11 cellular contexts compared by ENCODE assay signal in genomic region chr1:146019225-146020057, GRCh38. TPM values are rescaled to one million over a fixed set of nuclear protein-coding genes. Genes with fewer than 3 reads are reported as not detected.
DNase-seq lines count a peak whose midpoint lies in the region; ATAC-seq, FAIRE-seq and TF ChIP-seq lines count a peak whose summit lies in the region.
"Had no signal": no experiment of that assay in that cellular context is flagged by ENCODE, and none has a peak within 500 bp of the region (broad histone marks: within the 10 kb centered on the region; RNA-seq: fewer than 3 reads in every experiment).

No MANE protein-coding gene starts in this region.

- peaks cover 10% of the 10 kb centered on the region for H3K4me1 Mint-ChIP-seq in stimulated activated effector memory CD8-positive, alpha-beta T cell treated with anti-CD3 and anti-CD28 coated beads, Interleukin-12 subunit alpha, Interleukin-12 subunit beta, amount 100 ng/mL, for 72 hours

- POLR2A ChIA-PET in IMR-90 (lab: Charles Lee; ENCODE audit: unreplicated experiment): no interaction called here
- POLR2A ChIA-PET in GM12878 (lab: Charles Lee): no interaction called here

- RAD21 ChIA-PET in GM12878 (lab: Charles Lee; ENCODE audit: unreplicated experiment): no interaction called here

- no peaks in the 10 kb centered on the region for H3K36me3 Mint-ChIP-seq in stimulated activated effector memory CD8-positive, alpha-beta T cell treated with anti-CD3 and anti-CD28 coated beads, Interleukin-12 subunit alpha, Interleukin-12 subunit beta, amount 100 ng/mL, for 72 hours

- 0 out of 2 replicates have a peak overlapping the region, but pooled peaks have one; percentile 4 for H3K23ac ChIP-seq in IMR-90 (ENCODE audit: low read depth, low read length)

- H3K4me3 ChIP-seq in IMR-90 (ENCODE audit: insufficient read depth, low read depth, low read length) (no peak overlapping the region), GM12878 (no peak overlapping the region)

- no peak overlapping the region for H3K4me2 ChIP-seq in IMR-90 (ENCODE audit: low read depth, low read length)
- no peak overlapping the region for H3K4me2 ChIP-seq in GM12878 (ENCODE audit: control insufficient read depth, insufficient read depth)

- H3K9ac ChIP-seq in IMR-90 (ENCODE audit: low read depth, low read length) (no peak overlapping the region), GM12878 (ENCODE audit: control insufficient read depth, insufficient read depth, low read length) (no peak overlapping the region)

- H3K27ac Mint-ChIP-seq in stimulated activated effector memory CD8-positive, alpha-beta T cell treated with anti-CD3 and anti-CD28 coated beads, Interleukin-12 subunit alpha, Interleukin-12 subunit beta, amount 100 ng/mL, for 72 hours: no peak overlapping the region

- H3K18ac ChIP-seq in IMR-90 (ENCODE audit: low read depth, low read length): no peak overlapping the region

- SMC1A ChIA-PET in GM12878 (lab: Charles Lee; ENCODE audit: uncharacterized antibody, unreplicated experiment): interaction anchor here (1.7 to 3.1 kb wide), 2 partner anchors 10 to 41 kb away, joined by 6 to 20 read pairs; no protein-coding TSS in a partner anchor

- no peak overlapping the region for H3K56ac ChIP-seq in IMR-90 (ENCODE audit: extremely low read depth, insufficient read depth, low read length)

- H3K36me3 ChIP-seq in IMR-90 (ENCODE audit: control insufficient read depth, insufficient read depth, low read length) (no peaks in the 10 kb centered on the region), GM12878 (ENCODE audit: control insufficient read depth in 2 of 2, insufficient read depth in 2 of 2, low read length in 1 of 2) (no peaks in the 10 kb centered on the region)

- TF ChIP-seq POLR2A in IMR-90 (IDR thresholded peaks at IDR 0.05; ENCODE audit: low read depth, low read length): no peak
- TF ChIP-seq POLR2A in GM12878 (IDR thresholded peaks at IDR 0.05; ENCODE audit: low read depth, low read length): no peak

- intact Hi-C loops in IMR-90 (cut with micrococcal nuclease): no loop called here
- intact Hi-C loops in GM12878 (cut with micrococcal nuclease; ENCODE audit: unreplicated experiment): no loop called here

- no peak overlapping the region for H3K4ac ChIP-seq in IMR-90 (ENCODE audit: low read depth, low read length)

- in situ Hi-C loops in IMR-90 (cut with MboI; ENCODE audit: low sequenced_read_pairs) (no loop called here), GM12878 (cut with MboI) (no loop called here)

- no peak overlapping the region for H4K5ac ChIP-seq in IMR-90 (ENCODE audit: low read depth, low read length)

- no peak overlapping the region for H2BK5ac ChIP-seq in IMR-90 (ENCODE audit: low read depth, low read length, poor library complexity, severe bottlenecking)

- H3K9me3 Mint-ChIP-seq in stimulated activated effector memory CD8-positive, alpha-beta T cell treated with anti-CD3 and anti-CD28 coated beads, Interleukin-12 subunit alpha, Interleukin-12 subunit beta, amount 100 ng/mL, for 72 hours: no peaks in the 10 kb centered on the region

- H3K4me1 ChIP-seq in IMR-90 (ENCODE audit: control insufficient read depth, insufficient read depth, low read length) (no peaks in the 10 kb centered on the region), GM12878 (ENCODE audit: control insufficient read depth, insufficient read depth, low read length) (no peaks in the 10 kb centered on the region)

- no peak overlapping the region for H4K8ac ChIP-seq in IMR-90 (ENCODE audit: low read depth in 2 of 2, low read length in 2 of 2)

- H3K4me3 Mint-ChIP-seq in stimulated activated effector memory CD8-positive, alpha-beta T cell treated with anti-CD3 and anti-CD28 coated beads, Interleukin-12 subunit alpha, Interleukin-12 subunit beta, amount 100 ng/mL, for 72 hours: peak overlapping the region; percentile 7

- H2BK120ac ChIP-seq in IMR-90 (ENCODE audit: low read depth, low read length): no peak overlapping the region

- H2AK9ac ChIP-seq in IMR-90 (replicated peaks; ENCODE audit: low read depth, low read length, poor library complexity): no peak overlapping the region

- H3K27ac ChIP-seq in IMR-90 (ENCODE audit: insufficient read depth, low read length): no peak overlapping the region
- H3K27ac ChIP-seq in GM12878 (ENCODE audit: control insufficient read depth, insufficient read depth): no peak overlapping the region

- no peak for DNase-seq in IMR-90
- no peak for DNase-seq in GM12878 (ENCODE audit: low read depth, low spot score)
- peak; percentile 70 for DNase-seq in iPS-NIHi11 (ENCODE audit: low spot score)
- no peak for DNase-seq in stimulated activated effector memory CD8-positive, alpha-beta T cell treated with anti-CD3 and anti-CD28 coated beads, Interleukin-12 subunit alpha, Interleukin-12 subunit beta, amount 100 ng/mL, for 72 hours (ENCODE audit: low spot score in 2 of 2)
- no peak for DNase-seq in HPDE6-E6E7 (ENCODE audit: extremely low spot score)
- no peak for DNase-seq in DMS153 treated with DMSO at 0.1 percent for 48 hours (lab: John Stamatoyannopoulos, UW; ENCODE audit: unreplicated experiment)
- DNase-seq: NCI-H1930 had no signal

- FAIRE-seq in GM12878 (lab: Jason Lieb, UNC): peak; percentile 7
- FAIRE-seq: keratinocyte had no signal

- no peaks in the 10 kb centered on the region for H3K9me1 ChIP-seq in IMR-90 (ENCODE audit: insufficient read depth, low read length)

- BruUV-seq in IMR-90 (replicated peaks; lab: Mats Ljungman, UMichigan) (no TSS peak), GM12878 (replicated peaks; lab: Mats Ljungman, UMichigan) (no TSS peak)

- no peak overlapping the region for H2AFZ ChIP-seq in IMR-90 (replicated peaks; ENCODE audit: low read length, poor library complexity)
- H2AFZ ChIP-seq in GM12878 (ENCODE audit: control insufficient read depth, low read depth, low read length): no peak overlapping the region

- no peak for TF ChIP-seq EP300 in GM12878 (IDR thresholded peaks at IDR 0.05; ENCODE audit: borderline replicate concordance in 1 of 2, control insufficient read depth in 1 of 2, low read depth in 2 of 2, low read length in 2 of 2)

- CTCF ChIA-PET in IMR-90 (lab: Yijun Ruan, JAX): interaction anchor here (2.0 kb wide), 1 partner anchor 13 kb away, joined by 5 read pairs; no protein-coding TSS in a partner anchor
- CTCF ChIA-PET in GM12878 (lab: Yijun Ruan, JAX): interaction anchor here (2.0 to 18.6 kb wide), 2 partner anchors 12 to 41 kb away, joined by 5 to 361 read pairs; no protein-coding TSS in a partner anchor

- H3K27me3 ChIP-seq in IMR-90 (ENCODE audit: control insufficient read depth, insufficient read depth, low read length) (peaks cover 52% of the 10 kb centered on the region), GM12878 (replicated peaks in 1 of 2; ENCODE audit: control insufficient read depth in 2 of 2, insufficient read depth in 2 of 2, low read length in 1 of 2) (peaks cover 4 to 8% of the 10 kb centered on the region in 2 experiments; a peak in 3 of 4 replicates)

- no peak overlapping the region for H4K91ac ChIP-seq in IMR-90 (ENCODE audit: insufficient read depth, low read depth, low read length)

- TF ChIP-seq CTCF in IMR-90 (conservative IDR thresholded peaks at IDR 0.05; ENCODE audit: low read depth, low read length): no peak
- TF ChIP-seq CTCF in GM12878 (IDR thresholded peaks at IDR 0.05 in 2 of 3, conservative IDR thresholded peaks at IDR 0.05 in 1 of 3; ENCODE audit: control insufficient read depth in 2 of 3, extremely low read depth in 1 of 3, insufficient read depth in 1 of 3, low read depth in 3 of 3, low read length in 3 of 3): no peak

- no peak overlapping the region for H2BK15ac ChIP-seq in IMR-90 (ENCODE audit: low read depth, low read length)

- TF ChIP-seq RAD21 in IMR-90 (IDR thresholded peaks at IDR 0.05; ENCODE audit: low read length) (no peak), GM12878 (IDR thresholded peaks at IDR 0.05; ENCODE audit: insufficient read depth, low read depth, low read length) (no peak)

- dilution Hi-C loops in IMR-90 (cut with HindIII; ENCODE audit: low sequenced_read_pairs, unreplicated experiment): no loop called here

- ATAC-seq in IMR-90 (ENCODE audit: low read depth): peak; percentile 51
- ATAC-seq in GM12878: no peak
- peak; percentile 60 for ATAC-seq in stimulated activated effector memory CD8-positive, alpha-beta T cell treated with anti-CD3 and anti-CD28 coated beads, Interleukin-12 subunit alpha, Interleukin-12 subunit beta, amount 100 ng/mL, for 72 hours
- no peak for ATAC-seq in GM19328 (IDR thresholded peaks at IDR 0.05; ENCODE audit: unreplicated experiment)

- no peaks in the 10 kb centered on the region for H4K20me1 ChIP-seq in IMR-90 (ENCODE audit: insufficient read depth, low read length)
- H4K20me1 ChIP-seq in GM12878 (ENCODE audit: control insufficient read depth, insufficient read depth): no peaks in the 10 kb centered on the region

- no peaks in the 10 kb centered on the region for H3K79me1 ChIP-seq in IMR-90 (ENCODE audit: low read depth in 1 of 2, low read length in 2 of 2)

- H3K9me3 ChIP-seq in IMR-90 (ENCODE audit: control insufficient read depth, insufficient read depth, low read length) (no peaks in the 10 kb centered on the region), GM12878 (replicated peaks; ENCODE audit: control insufficient read depth, insufficient read depth, low read length) (no peaks in the 10 kb centered on the region)

- no peak overlapping the region for H3K14ac ChIP-seq in IMR-90 (replicated peaks; ENCODE audit: low read depth, low read length)

- H2BK20ac ChIP-seq in IMR-90 (ENCODE audit: low read depth, low read length): no peak overlapping the region

- no peaks in the 10 kb centered on the region for H3K79me2 ChIP-seq in GM12878 (ENCODE audit: control insufficient read depth, insufficient read depth, low read length)

- WGBS in IMR-90 (ENCODE audit: extremely low coverage in 2 of 2, insufficient read length in 1 of 2), 2 experiments: 5% methylated on average over 13 of the region's 43 CpGs; no CpG with 5 or more reads in 1 of the 2 experiments
- 50% methylated on average over 33 of the region's 43 CpGs for WGBS in GM12878 (ENCODE audit: insufficient coverage, insufficient replicate concordance, low lambda C conversion rate, missing lambda C conversion rate)

- no peak overlapping the region for H2AK5ac ChIP-seq in IMR-90 (ENCODE audit: low read depth, low read length)

RNA-seq across cellular contexts. Expression of gene HJV, which starts 2.1 kb away (rescaled TPM):
- total RNA-seq in IMR-90 (2012; rRNA removed) (not detected in 2 replicates), GM12878 (2014; rRNA removed) (0.11 TPM in 1 of 2 replicates, not detected in the other), GM12878 (2014; rRNA removed; fragmentation: Illumina TruSeq; extraction: Trizol) (not detected in 2 replicates), GM12878 (2021) (not detected in 2 replicates)
- polyA plus RNA-seq in IMR-90 (2012; rRNA removed) (not detected in 2 replicates), GM12878 (2011; rRNA removed) (not detected in 2 replicates), GM12878 (2014; fragmentation: Illumina TruSeq; extraction: Trizol) (not detected in 2 replicates), GM12878 (2014; fragmentation: Nextera tagmentation; extraction: Ambion mirVana) (not detected), GM12878 (2014; rRNA removed) (not detected in 2 replicates), GM12878 (2016; fragmentation: Nextera tagmentation; extraction: Ambion mirVana) (not detected)
- polyA plus RNA-seq in IMR-90 (2012; cell fraction: cytosol; rRNA removed): not detected in 2 replicates
- polyA plus RNA-seq in IMR-90 (2012; cell fraction: nucleus; rRNA removed; ENCODE audit: low replicate concordance): not detected in 2 replicates
- not detected in 2 replicates for total RNA-seq in GM12878 (2013; cell fraction: nucleolus; rRNA removed)
- polyA plus RNA-seq in GM12878 (2011; ENCODE audit: low read depth): not detected
- polyA plus RNA-seq in GM12878 (2011; cell fraction: cytosol; rRNA removed): not detected in 2 replicates
- not detected in 2 replicates for polyA plus RNA-seq in GM12878 (2011; cell fraction: nucleus; rRNA removed)
- polyA plus RNA-seq in GM12878 (2012): 0.08 TPM in 1 of 2 replicates, not detected in the other
- not detected in 2 replicates for polyA minus RNA-seq in GM12878 (2011; rRNA and poly(A)+ RNA removed)
- not detected in 2 replicates for polyA minus RNA-seq in GM12878 (2011; cell fraction: cytosol; rRNA and poly(A)+ RNA removed)
- not detected in 2 replicates for polyA minus RNA-seq in GM12878 (2011; cell fraction: nucleus; rRNA and poly(A)+ RNA removed)
- total RNA-seq: Daoy, dermis microvascular lymphatic vessel endothelial cell had no signal
- polyA plus RNA-seq: keratinocyte had no signal

RNA-seq across cellular contexts. Expression of gene TXNIP, which starts 23.1 kb away (rescaled TPM):
- 60.0 and 77.2 TPM in 2 replicates for total RNA-seq in IMR-90 (2012; rRNA removed)
- 21.8 and 36.4 TPM in 2 replicates for polyA plus RNA-seq in IMR-90 (2012; rRNA removed)
- polyA plus RNA-seq in IMR-90 (2012; cell fraction: cytosol; rRNA removed): 26.3 and 27.4 TPM in 2 replicates
- 16.0 and 36.0 TPM in 2 replicates for polyA plus RNA-seq in IMR-90 (2012; cell fraction: nucleus; rRNA removed; ENCODE audit: low replicate concordance)
- 199 and 208 TPM in 2 replicates for total RNA-seq in GM12878 (2013; cell fraction: nucleolus; rRNA removed)
- total RNA-seq in GM12878 (2014; rRNA removed): 133 and 171 TPM in 2 replicates
- total RNA-seq in GM12878 (2014; rRNA removed; fragmentation: Illumina TruSeq; extraction: Trizol): 110 and 121 TPM in 2 replicates
- total RNA-seq in GM12878 (2021): 106 and 115 TPM in 2 replicates
- polyA plus RNA-seq in GM12878 (2011; ENCODE audit: low read depth): 102 TPM
- 132 and 154 TPM in 2 replicates for polyA plus RNA-seq in GM12878 (2011; rRNA removed)
- polyA plus RNA-seq in GM12878 (2011; cell fraction: cytosol; rRNA removed): 73.1 TPM in 2 replicates
- polyA plus RNA-seq in GM12878 (2011; cell fraction: nucleus; rRNA removed): 99.6 and 193 TPM in 2 replicates
- polyA plus RNA-seq in GM12878 (2012): 90.6 and 113 TPM in 2 replicates
- 130 and 182 TPM in 2 replicates for polyA plus RNA-seq in GM12878 (2014; fragmentation: Illumina TruSeq; extraction: Trizol)
- 10 to 100 TPM; 48.7 to 75.5 TPM for polyA plus RNA-seq in GM12878 (2014; fragmentation: Nextera tagmentation; extraction: Ambion mirVana)
- 84.1 and 108 TPM in 2 replicates for polyA plus RNA-seq in GM12878 (2014; rRNA removed)
- polyA plus RNA-seq in GM12878 (2016; fragmentation: Nextera tagmentation; extraction: Ambion mirVana): 10 to 100 TPM; 76.6 to 82.9 TPM
- 209 and 224 TPM in 2 replicates for polyA minus RNA-seq in GM12878 (2011; rRNA and poly(A)+ RNA removed)
- 42.0 and 48.2 TPM in 2 replicates for polyA minus RNA-seq in GM12878 (2011; cell fraction: cytosol; rRNA and poly(A)+ RNA removed)
- 177 and 219 TPM in 2 replicates for polyA minus RNA-seq in GM12878 (2011; cell fraction: nucleus; rRNA and poly(A)+ RNA removed)

RNA-seq across cellular contexts. Expression of gene POLR3GL, which starts 55.0 kb away (rescaled TPM):
- total RNA-seq in IMR-90 (2012; rRNA removed) (7.9 and 10.3 TPM in 2 replicates), GM12878 (2014; rRNA removed) (19.5 and 20.4 TPM in 2 replicates), GM12878 (2014; rRNA removed; fragmentation: Illumina TruSeq; extraction: Trizol) (33.2 and 35.1 TPM in 2 replicates), GM12878 (2021) (17.3 and 18.4 TPM in 2 replicates)
- polyA plus RNA-seq in IMR-90 (2012; rRNA removed) (15.3 and 16.3 TPM in 2 replicates), GM12878 (2011; rRNA removed) (21.8 and 29.7 TPM in 2 replicates), GM12878 (2014; fragmentation: Illumina TruSeq; extraction: Trizol) (40.8 and 57.7 TPM in 2 replicates), GM12878 (2014; fragmentation: Nextera tagmentation; extraction: Ambion mirVana) (10 to 100 TPM; 12.8 to 25.5 TPM), GM12878 (2014; rRNA removed) (23.9 and 27.6 TPM in 2 replicates), GM12878 (2016; fragmentation: Nextera tagmentation; extraction: Ambion mirVana) (10 to 100 TPM; 39.6 to 47.0 TPM)
- polyA plus RNA-seq in IMR-90 (2012; cell fraction: cytosol; rRNA removed): 7.8 and 9.4 TPM in 2 replicates
- 4.0 and 8.8 TPM in 2 replicates for polyA plus RNA-seq in IMR-90 (2012; cell fraction: nucleus; rRNA removed; ENCODE audit: low replicate concordance)
- 3.8 and 7.0 TPM in 2 replicates for total RNA-seq in GM12878 (2013; cell fraction: nucleolus; rRNA removed)
- polyA plus RNA-seq in GM12878 (2011; ENCODE audit: low read depth): 15.9 TPM
- polyA plus RNA-seq in GM12878 (2011; cell fraction: cytosol; rRNA removed): 11.7 and 13.1 TPM in 2 replicates
- 9.6 and 9.7 TPM in 2 replicates for polyA plus RNA-seq in GM12878 (2011; cell fraction: nucleus; rRNA removed)
- 26.4 and 27.6 TPM in 2 replicates for polyA plus RNA-seq in GM12878 (2012)
- polyA minus RNA-seq in GM12878 (2011; rRNA and poly(A)+ RNA removed): 6.7 and 9.0 TPM in 2 replicates
- 2.7 and 2.8 TPM in 2 replicates for polyA minus RNA-seq in GM12878 (2011; cell fraction: cytosol; rRNA and poly(A)+ RNA removed)
- 2.4 and 3.3 TPM in 2 replicates for polyA minus RNA-seq in GM12878 (2011; cell fraction: nucleus; rRNA and poly(A)+ RNA removed)

RNA-seq across cellular contexts. Expression of gene ANKRD34A, which starts 55.1 kb away (rescaled TPM):
- total RNA-seq in IMR-90 (2012; rRNA removed) (0.56 and 0.90 TPM in 2 replicates), GM12878 (2014; rRNA removed) (1.7 and 2.7 TPM in 2 replicates), GM12878 (2014; rRNA removed; fragmentation: Illumina TruSeq; extraction: Trizol) (0.72 and 0.97 TPM in 2 replicates), GM12878 (2021) (3.5 and 5.2 TPM in 2 replicates)
- polyA plus RNA-seq in IMR-90 (2012; rRNA removed) (1.9 and 2.3 TPM in 2 replicates), GM12878 (2011; rRNA removed) (1.6 and 1.8 TPM in 2 replicates), GM12878 (2014; fragmentation: Illumina TruSeq; extraction: Trizol) (1.0 and 1.8 TPM in 2 replicates), GM12878 (2014; fragmentation: Nextera tagmentation; extraction: Ambion mirVana) (under 1 TPM; 0.40 to 0.42 TPM), GM12878 (2014; rRNA removed) (2.5 and 3.5 TPM in 2 replicates), GM12878 (2016; fragmentation: Nextera tagmentation; extraction: Ambion mirVana) (1 to 10 TPM in 1 of 2 experiments, under 1 TPM in 1; 0.83 to 1.5 TPM)
- 1.6 and 1.9 TPM in 2 replicates for polyA plus RNA-seq in IMR-90 (2012; cell fraction: cytosol; rRNA removed)
- 2.6 and 2.9 TPM in 2 replicates for polyA plus RNA-seq in IMR-90 (2012; cell fraction: nucleus; rRNA removed; ENCODE audit: low replicate concordance)
- total RNA-seq in GM12878 (2013; cell fraction: nucleolus; rRNA removed): 3.1 and 3.3 TPM in 2 replicates
- 0.79 TPM for polyA plus RNA-seq in GM12878 (2011; ENCODE audit: low read depth)
- 1.6 and 2.1 TPM in 2 replicates for polyA plus RNA-seq in GM12878 (2011; cell fraction: cytosol; rRNA removed)
- polyA plus RNA-seq in GM12878 (2011; cell fraction: nucleus; rRNA removed): 6.0 and 6.1 TPM in 2 replicates
- polyA plus RNA-seq in GM12878 (2012): 0.89 and 1.5 TPM in 2 replicates
- 1.6 and 2.1 TPM in 2 replicates for polyA minus RNA-seq in GM12878 (2011; rRNA and poly(A)+ RNA removed)
- 0.94 and 4.0 TPM in 2 replicates for polyA minus RNA-seq in GM12878 (2011; cell fraction: cytosol; rRNA and poly(A)+ RNA removed)
- 2.3 and 4.4 TPM in 2 replicates for polyA minus RNA-seq in GM12878 (2011; cell fraction: nucleus; rRNA and poly(A)+ RNA removed)
- total RNA-seq: Daoy had no signal

Comparison
In these comparisons a context has a peak if more than half of its experiments do, and no peak if none do; other contexts are left out.
1. ATAC-seq: peak in IMR-90 (single experiment) and stimulated activated effector memory CD8-positive, alpha-beta T cell treated with anti-CD3 and anti-CD28 coated beads, Interleukin-12 subunit alpha, Interleukin-12 subunit beta, amount 100 ng/mL, for 72 hours (single experiment); none in GM12878 (single experiment) and GM19328 (single experiment).